In genomic region chr16:13510425-13511151, GRCh38 we compare ENCODE assay signal across 16 cellular contexts.
DNase-seq lines count a peak whose midpoint lies in the region; ATAC-seq and TF ChIP-seq lines count a peak whose summit lies in the region.
"Had no signal": no experiment of that assay in that cellular context is flagged by ENCODE, and none has a peak within 500 bp of the region (broad histone marks: within the 10 kb centered on the region; RNA-seq: fewer than 3 reads in every experiment).

No MANE protein-coding gene starts in this region.

- H3K4me1 ChIP-seq in mammary epithelial cell (ENCODE audit: insufficient read depth, low read length), result no peaks in the 10 kb centered on the region
- H3K4me1 ChIP-seq in breast epithelium, result no peaks in the 10 kb centered on the region
- no peaks in the 10 kb centered on the region for H3K4me1 ChIP-seq in OCI-LY7 (ENCODE audit: insufficient read depth, low read length, poor library complexity, severe bottlenecking)
- H3K4me1 ChIP-seq: vagina had no signal

- no peaks in the 10 kb centered on the region for H3K9me3 ChIP-seq in mammary epithelial cell (replicated peaks; ENCODE audit: insufficient read depth, low read length)
- H3K9me3 ChIP-seq in breast epithelium, result peaks cover 0 to 17% of the 10 kb centered on the region in 2 donors
- peaks cover 19% of the 10 kb centered on the region; the same call in 1 of the 2 replicates for H3K9me3 ChIP-seq in OCI-LY7 (ENCODE audit: low read length)
- H3K9me3 ChIP-seq: vagina had no signal

- BruUV-seq in mammary epithelial cell (replicated peaks; lab: Mats Ljungman, UMichigan) (no TSS peak), OCI-LY7 (replicated peaks; lab: Mats Ljungman, UMichigan) (no TSS peak)

- H3K27me3 ChIP-seq in mammary epithelial cell (ENCODE audit: insufficient read depth, low read length) (no peaks in the 10 kb centered on the region), breast epithelium (no peaks in the 10 kb centered on the region)
- H3K27me3 ChIP-seq: vagina had no signal

- dilution Hi-C loops in mammary epithelial cell (cut with HindIII; ENCODE audit: low sequenced_read_pairs), result no loop called here

- H3K4me1 Mint-ChIP-seq in glutamatergic neuron (ENCODE audit: low read depth, unreplicated experiment), result no peaks in the 10 kb centered on the region
- no peaks in the 10 kb centered on the region for H3K4me1 Mint-ChIP-seq in stimulated activated naive CD8-positive, alpha-beta T cell treated with anti-CD3 and anti-CD28 coated beads, Interleukin-15, amount 100 ng/mL, for 72 hours

- H3K79me2 ChIP-seq in mammary epithelial cell (ENCODE audit: insufficient read depth, low read length), result no peaks in the 10 kb centered on the region
- H3K79me2 ChIP-seq in OCI-LY7 (ENCODE audit: insufficient read depth, low read depth, low read length), result no peaks in the 10 kb centered on the region

- no peaks in the 10 kb centered on the region for H3K36me3 Mint-ChIP-seq in glutamatergic neuron (ENCODE audit: unreplicated experiment)

- H3K27me3 Mint-ChIP-seq in glutamatergic neuron (ENCODE audit: unreplicated experiment), result peaks cover 2% of the 10 kb centered on the region
- no peaks in the 10 kb centered on the region for H3K27me3 Mint-ChIP-seq in stimulated activated naive CD8-positive, alpha-beta T cell treated with anti-CD3 and anti-CD28 coated beads, Interleukin-15, amount 100 ng/mL, for 72 hours

- H3K9me2 ChIP-seq in OCI-LY7 (ENCODE audit: insufficient read depth, low read length), result no peaks in the 10 kb centered on the region

- WGBS in mammary epithelial cell (ENCODE audit: low coverage, missing lambda C conversion rate), result 58% methylated on average over 5 of the region's 5 CpGs

- no peak overlapping the region for H3K27ac Mint-ChIP-seq in glutamatergic neuron (ENCODE audit: unreplicated experiment)
- H3K27ac Mint-ChIP-seq in stimulated activated naive CD8-positive, alpha-beta T cell treated with anti-CD3 and anti-CD28 coated beads, Interleukin-15, amount 100 ng/mL, for 72 hours, result no peak overlapping the region
- H3K27ac Mint-ChIP-seq: stimulated activated naive CD8-positive, alpha-beta T cell treated with anti-CD3 and anti-CD28 coated beads, Interleukin-15, Interleukin-2, amounts not matched to agents 100 ng/mL and 50 ng/mL, for 24 hours had no signal

- no peak for TF ChIP-seq POLR2A in breast epithelium (IDR thresholded peaks at IDR 0.05)

- CTCF ChIA-PET in mammary epithelial cell (lab: Charles Lee; ENCODE audit: low non-redundant PET), result no interaction called here
- CTCF ChIA-PET in OCI-LY7 (lab: Charles Lee; ENCODE audit: unreplicated experiment), result no interaction called here

- H3K9me3 Mint-ChIP-seq in glutamatergic neuron (ENCODE audit: unreplicated experiment), result peaks cover 3% of the 10 kb centered on the region
- H3K9me3 Mint-ChIP-seq in stimulated activated naive CD8-positive, alpha-beta T cell treated with anti-CD3 and anti-CD28 coated beads, Interleukin-15, amount 100 ng/mL, for 72 hours, result peaks cover 10 to 17% of the 10 kb centered on the region in 2 donors

- POLR2A ChIA-PET in OCI-LY7 (lab: Charles Lee), result no interaction called here

- DNase-seq in mammary epithelial cell, result no peak
- DNase-seq in breast epithelium (ENCODE audit: low spot score in 2 of 2), result no peak
- peak; percentile 8 for DNase-seq in OCI-LY7 (ENCODE audit: low spot score)
- no peak for DNase-seq in glutamatergic neuron
- DNase-seq in stimulated activated naive CD8-positive, alpha-beta T cell treated with anti-CD3 and anti-CD28 coated beads, Interleukin-15, amount 100 ng/mL, for 72 hours, result no peak
- DNase-seq in epidermal melanocyte (ENCODE audit: insufficient read length, low spot score), result no peak
- DNase-seq: activated naive CD4-positive, alpha-beta T cell; Calu3; NK-92 treated with Interleukin-12 subunit alpha and Interleukin-12 subunit beta, amount 100 ng/mL, for 24 hours; occipital lobe had no signal

- H3K4me2 ChIP-seq in mammary epithelial cell (ENCODE audit: insufficient read depth, low read depth, low read length) (no peak overlapping the region), OCI-LY7 (ENCODE audit: low read length) (no peak overlapping the region)

- no peak for ATAC-seq in stimulated activated naive CD8-positive, alpha-beta T cell treated with anti-CD3 and anti-CD28 coated beads, Interleukin-15, amount 100 ng/mL, for 72 hours
- ATAC-seq in HG03457 (IDR thresholded peaks at IDR 0.05; ENCODE audit: unreplicated experiment) (no peak), HG02870 (IDR thresholded peaks at IDR 0.05; ENCODE audit: unreplicated experiment) (no peak)

- H2AFZ ChIP-seq in mammary epithelial cell (ENCODE audit: low read depth, low read length) (no peak overlapping the region), OCI-LY7 (ENCODE audit: low read length) (no peak overlapping the region)

- in situ Hi-C loops in mammary epithelial cell (cut with MboI; ENCODE audit: low sequenced_read_pairs in 2 of 2), result no loop called here

- H4K20me1 ChIP-seq in mammary epithelial cell (ENCODE audit: insufficient read depth, low read length), result no peaks in the 10 kb centered on the region
- no peaks in the 10 kb centered on the region for H4K20me1 ChIP-seq in OCI-LY7 (ENCODE audit: insufficient read depth, low read length)

- intact Hi-C loops in mammary epithelial cell (cut with micrococcal nuclease), result no loop called here
- intact Hi-C loops in breast epithelium (cut with DNase I; ENCODE audit: low total_unique reads), result no loop called here
- intact Hi-C loops in OCI-LY7 (cut with micrococcal nuclease; ENCODE audit: unreplicated experiment), result no loop called here

- no peak overlapping the region for H3K27ac ChIP-seq in mammary epithelial cell (ENCODE audit: insufficient read depth, low read depth, low read length)
- no peak overlapping the region for H3K27ac ChIP-seq in breast epithelium
- H3K27ac ChIP-seq in OCI-LY7 (ENCODE audit: low read depth, low read length, poor library complexity, severe bottlenecking), result no peak overlapping the region
- H3K27ac ChIP-seq: SK-N-MC, skin epidermis, vagina had no signal

- no peak overlapping the region for H3K4me3 Mint-ChIP-seq in glutamatergic neuron (ENCODE audit: unreplicated experiment)
- no peak overlapping the region for H3K4me3 Mint-ChIP-seq in stimulated activated naive CD8-positive, alpha-beta T cell treated with anti-CD3 and anti-CD28 coated beads, Interleukin-15, amount 100 ng/mL, for 72 hours
- H3K4me3 Mint-ChIP-seq: stimulated activated naive CD8-positive, alpha-beta T cell treated with anti-CD3 and anti-CD28 coated beads, Interleukin-15, Interleukin-2, amounts not matched to agents 100 ng/mL and 50 ng/mL, for 24 hours had no signal

- H3K36me3 ChIP-seq in mammary epithelial cell (ENCODE audit: insufficient read depth, low read length), result no peaks in the 10 kb centered on the region
- H3K36me3 ChIP-seq in breast epithelium, result no peaks in the 10 kb centered on the region
- no peaks in the 10 kb centered on the region for H3K36me3 ChIP-seq in OCI-LY7 (ENCODE audit: insufficient read depth, low read length)
- H3K36me3 ChIP-seq: vagina had no signal

- TF ChIP-seq CTCF in mammary epithelial cell (conservative IDR thresholded peaks at IDR 0.05 in 1 of 2, IDR thresholded peaks at IDR 0.05 in 1 of 2; ENCODE audit: extremely low read depth in 1 of 2, insufficient read depth in 1 of 2, low read depth in 1 of 2, low read length in 2 of 2) (peak; percentile 22 to 28), breast epithelium (IDR thresholded peaks at IDR 0.05) (no peak), OCI-LY7 (conservative IDR thresholded peaks at IDR 0.05; ENCODE audit: low read length) (peak; percentile 71), glutamatergic neuron (IDR thresholded peaks at IDR 0.05; ENCODE audit: partially characterized antibody, unreplicated experiment) (peak; percentile 60)

- H3K4me3 ChIP-seq in mammary epithelial cell (replicated peaks in 1 of 3; ENCODE audit: insufficient read depth in 1 of 3, low read depth in 2 of 3, low read length in 3 of 3) (no peak overlapping the region), breast epithelium (no peak overlapping the region), OCI-LY7 (ENCODE audit: low read depth, low read length, poor library complexity, severe bottlenecking) (no peak overlapping the region)
- H3K4me3 ChIP-seq: SK-N-MC, skin epidermis, vagina had no signal

- H3K9ac ChIP-seq in mammary epithelial cell (ENCODE audit: insufficient read depth, low read length), result no peak overlapping the region

Comparison
In these comparisons a context has a peak if more than half of its experiments do, and no peak if none do; other contexts are left out.
1. CTCF ChIP-seq: peak in mammary epithelial cell (2 of 2), OCI-LY7 (single experiment) and glutamatergic neuron (single experiment); none in breast epithelium (0 of 3).